ENCODE assay signal across 1 cellular context in the genomic region with DNA sequence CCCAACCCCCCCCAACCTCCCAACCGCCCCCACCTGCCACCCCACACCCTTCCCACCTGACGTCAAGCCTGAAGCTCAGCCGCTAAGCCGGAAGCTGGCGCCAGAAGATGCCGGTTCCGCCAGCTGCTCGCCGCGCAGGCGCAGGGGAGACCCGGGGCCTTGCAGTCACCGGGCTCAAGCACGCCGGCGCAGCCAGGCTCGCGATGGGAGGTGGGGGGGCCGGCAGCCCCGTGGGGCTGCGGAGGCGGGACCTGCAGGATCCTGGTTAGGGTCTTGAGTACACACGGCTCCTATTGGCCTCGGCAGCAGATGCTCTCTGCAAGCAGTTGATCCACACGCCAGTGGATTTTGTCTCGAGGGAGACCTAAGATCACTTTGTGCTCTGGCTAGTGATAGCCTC.
TF ChIP-seq lines count a peak whose summit lies in the region.

A gene (minus strand): TSS at position 109 of the 400 bp plus-strand sequence. CDS start 4,268 bp downstream, outside the sequence.

TF ChIP-seq in GM12878, 131 proteins besides CTCF, POLR2A, EP300 and RAD21 (continued from another document):
- TF ChIP-seq, protein P1, sequence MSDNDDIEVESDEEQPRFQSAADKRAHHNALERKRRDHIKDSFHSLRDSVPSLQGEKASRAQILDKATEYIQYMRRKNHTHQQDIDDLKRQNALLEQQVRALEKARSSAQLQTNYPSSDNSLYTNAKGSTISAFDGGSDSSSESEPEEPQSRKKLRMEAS (IDR thresholded peaks at IDR 0.05; ENCODE audit: low read depth, low read length): peak; percentile 73
- TF ChIP-seq MYC (IDR thresholded peaks at IDR 0.05; ENCODE audit: insufficient read depth, insufficient read length, insufficient replicate concordance, low read length, severe bottlenecking) (no peak), POLR2AphosphoS5 (IDR thresholded peaks at IDR 0.05; ENCODE audit: low read length) (peak; percentile 58; the same call in 1 of the 2 replicates), STAT3 (IDR thresholded peaks at IDR 0.05; ENCODE audit: low read depth, low read length) (no peak), SRF (IDR thresholded peaks at IDR 0.05; ENCODE audit: low read depth in 2 of 2, low read length in 2 of 2) (peak in 1 of 2 experiments; percentile 54; a peak in 1 of 4 replicates), YBX1 (IDR thresholded peaks at IDR 0.05) (no peak), POU2F2 (IDR thresholded peaks at IDR 0.05; ENCODE audit: borderline replicate concordance, low read depth, low read length) (0 out of 3 replicates have a peak, but pooled peaks have one; percentile 19), CREM (IDR thresholded peaks at IDR 0.05; ENCODE audit: low read depth) (0 out of 2 replicates have a peak, but pooled peaks have one; percentile 13), RAD51 (IDR thresholded peaks at IDR 0.05) (no peak), CHD4 (IDR thresholded peaks at IDR 0.05) (no peak), CBX5 (IDR thresholded peaks at IDR 0.05; ENCODE audit: low read depth) (no peak), SP1 (IDR thresholded peaks at IDR 0.05; ENCODE audit: low read depth, low read length) (no peak), JUND (IDR thresholded peaks at IDR 0.05; ENCODE audit: low read depth, low read length) (no peak), BHLHE40 (IDR thresholded peaks at IDR 0.05; ENCODE audit: borderline replicate concordance in 1 of 2, low read depth in 2 of 2, low read length in 1 of 2) (peak; percentile 12 to 40; a peak in 2 of 4 replicates), SIN3A (IDR thresholded peaks at IDR 0.05; ENCODE audit: low read depth, low read length) (peak; percentile 88; the same call in 1 of the 2 replicates), ESRRA (IDR thresholded peaks at IDR 0.05; ENCODE audit: low read length) (no peak), TCF12 (IDR thresholded peaks at IDR 0.05; ENCODE audit: low read depth, low read length) (peak; percentile 83), NR2C2 (IDR thresholded peaks at IDR 0.05; ENCODE audit: borderline replicate concordance, control insufficient read depth, insufficient read length, low read depth) (no peak), BACH1 (IDR thresholded peaks at IDR 0.05; ENCODE audit: borderline replicate concordance) (no peak), MEF2B (IDR thresholded peaks at IDR 0.05; ENCODE audit: partially characterized antibody, poor library complexity, severe bottlenecking) (peak; percentile 37), ZNF24 (IDR thresholded peaks at IDR 0.05) (no peak), NR2C1 (IDR thresholded peaks at IDR 0.05) (no peak), SUZ12 (IDR thresholded peaks at IDR 0.05; ENCODE audit: unreplicated experiment) (no peak), MYB (IDR thresholded peaks at IDR 0.05; ENCODE audit: borderline replicate concordance, low read depth, low read length) (no peak), MXI1 (IDR thresholded peaks at IDR 0.05; ENCODE audit: low read depth, low read length) (peak; percentile 81), SUPT20H (IDR thresholded peaks at IDR 0.05; ENCODE audit: borderline replicate concordance, control insufficient read depth, low read depth, low read length) (no peak), RBBP5 (conservative IDR thresholded peaks at IDR 0.05) (no peak)
- TF ChIP-seq, protein P2, sequence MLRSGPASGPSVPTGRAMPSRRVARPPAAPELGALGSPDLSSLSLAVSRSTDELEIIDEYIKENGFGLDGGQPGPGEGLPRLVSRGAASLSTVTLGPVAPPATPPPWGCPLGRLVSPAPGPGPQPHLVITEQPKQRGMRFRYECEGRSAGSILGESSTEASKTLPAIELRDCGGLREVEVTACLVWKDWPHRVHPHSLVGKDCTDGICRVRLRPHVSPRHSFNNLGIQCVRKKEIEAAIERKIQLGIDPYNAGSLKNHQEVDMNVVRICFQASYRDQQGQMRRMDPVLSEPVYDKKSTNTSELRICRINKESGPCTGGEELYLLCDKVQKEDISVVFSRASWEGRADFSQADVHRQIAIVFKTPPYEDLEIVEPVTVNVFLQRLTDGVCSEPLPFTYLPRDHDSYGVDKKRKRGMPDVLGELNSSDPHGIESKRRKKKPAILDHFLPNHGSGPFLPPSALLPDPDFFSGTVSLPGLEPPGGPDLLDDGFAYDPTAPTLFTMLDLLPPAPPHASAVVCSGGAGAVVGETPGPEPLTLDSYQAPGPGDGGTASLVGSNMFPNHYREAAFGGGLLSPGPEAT (IDR thresholded peaks at IDR 0.05; ENCODE audit: low read depth): no peak
- TF ChIP-seq, protein P3, sequence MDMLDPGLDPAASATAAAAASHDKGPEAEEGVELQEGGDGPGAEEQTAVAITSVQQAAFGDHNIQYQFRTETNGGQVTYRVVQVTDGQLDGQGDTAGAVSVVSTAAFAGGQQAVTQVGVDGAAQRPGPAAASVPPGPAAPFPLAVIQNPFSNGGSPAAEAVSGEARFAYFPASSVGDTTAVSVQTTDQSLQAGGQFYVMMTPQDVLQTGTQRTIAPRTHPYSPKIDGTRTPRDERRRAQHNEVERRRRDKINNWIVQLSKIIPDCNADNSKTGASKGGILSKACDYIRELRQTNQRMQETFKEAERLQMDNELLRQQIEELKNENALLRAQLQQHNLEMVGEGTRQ (IDR thresholded peaks at IDR 0.05; ENCODE audit: borderline replicate concordance, low read depth, low read length): no peak
- TF ChIP-seq, protein P4, sequence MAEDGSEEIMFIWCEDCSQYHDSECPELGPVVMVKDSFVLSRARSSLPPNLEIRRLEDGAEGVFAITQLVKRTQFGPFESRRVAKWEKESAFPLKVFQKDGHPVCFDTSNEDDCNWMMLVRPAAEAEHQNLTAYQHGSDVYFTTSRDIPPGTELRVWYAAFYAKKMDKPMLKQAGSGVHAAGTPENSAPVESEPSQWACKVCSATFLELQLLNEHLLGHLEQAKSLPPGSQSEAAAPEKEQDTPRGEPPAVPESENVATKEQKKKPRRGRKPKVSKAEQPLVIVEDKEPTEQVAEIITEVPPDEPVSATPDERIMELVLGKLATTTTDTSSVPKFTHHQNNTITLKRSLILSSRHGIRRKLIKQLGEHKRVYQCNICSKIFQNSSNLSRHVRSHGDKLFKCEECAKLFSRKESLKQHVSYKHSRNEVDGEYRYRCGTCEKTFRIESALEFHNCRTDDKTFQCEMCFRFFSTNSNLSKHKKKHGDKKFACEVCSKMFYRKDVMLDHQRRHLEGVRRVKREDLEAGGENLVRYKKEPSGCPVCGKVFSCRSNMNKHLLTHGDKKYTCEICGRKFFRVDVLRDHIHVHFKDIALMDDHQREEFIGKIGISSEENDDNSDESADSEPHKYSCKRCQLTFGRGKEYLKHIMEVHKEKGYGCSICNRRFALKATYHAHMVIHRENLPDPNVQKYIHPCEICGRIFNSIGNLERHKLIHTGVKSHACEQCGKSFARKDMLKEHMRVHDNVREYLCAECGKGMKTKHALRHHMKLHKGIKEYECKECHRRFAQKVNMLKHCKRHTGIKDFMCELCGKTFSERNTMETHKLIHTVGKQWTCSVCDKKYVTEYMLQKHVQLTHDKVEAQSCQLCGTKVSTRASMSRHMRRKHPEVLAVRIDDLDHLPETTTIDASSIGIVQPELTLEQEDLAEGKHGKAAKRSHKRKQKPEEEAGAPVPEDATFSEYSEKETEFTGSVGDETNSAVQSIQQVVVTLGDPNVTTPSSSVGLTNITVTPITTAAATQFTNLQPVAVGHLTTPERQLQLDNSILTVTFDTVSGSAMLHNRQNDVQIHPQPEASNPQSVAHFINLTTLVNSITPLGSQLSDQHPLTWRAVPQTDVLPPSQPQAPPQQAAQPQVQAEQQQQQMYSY (CRISPR knock-in tag; IDR thresholded peaks at IDR 0.05): no peak
- TF ChIP-seq, protein P5, sequence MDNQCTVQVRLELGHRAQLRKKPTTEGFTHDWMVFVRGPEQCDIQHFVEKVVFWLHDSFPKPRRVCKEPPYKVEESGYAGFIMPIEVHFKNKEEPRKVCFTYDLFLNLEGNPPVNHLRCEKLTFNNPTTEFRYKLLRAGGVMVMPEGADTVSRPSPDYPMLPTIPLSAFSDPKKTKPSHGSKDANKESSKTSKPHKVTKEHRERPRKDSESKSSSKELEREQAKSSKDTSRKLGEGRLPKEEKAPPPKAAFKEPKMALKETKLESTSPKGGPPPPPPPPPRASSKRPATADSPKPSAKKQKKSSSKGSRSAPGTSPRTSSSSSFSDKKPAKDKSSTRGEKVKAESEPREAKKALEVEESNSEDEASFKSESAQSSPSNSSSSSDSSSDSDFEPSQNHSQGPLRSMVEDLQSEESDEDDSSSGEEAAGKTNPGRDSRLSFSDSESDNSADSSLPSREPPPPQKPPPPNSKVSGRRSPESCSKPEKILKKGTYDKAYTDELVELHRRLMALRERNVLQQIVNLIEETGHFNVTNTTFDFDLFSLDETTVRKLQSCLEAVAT (IDR thresholded peaks at IDR 0.05): no peak
- TF ChIP-seq, protein P6, sequence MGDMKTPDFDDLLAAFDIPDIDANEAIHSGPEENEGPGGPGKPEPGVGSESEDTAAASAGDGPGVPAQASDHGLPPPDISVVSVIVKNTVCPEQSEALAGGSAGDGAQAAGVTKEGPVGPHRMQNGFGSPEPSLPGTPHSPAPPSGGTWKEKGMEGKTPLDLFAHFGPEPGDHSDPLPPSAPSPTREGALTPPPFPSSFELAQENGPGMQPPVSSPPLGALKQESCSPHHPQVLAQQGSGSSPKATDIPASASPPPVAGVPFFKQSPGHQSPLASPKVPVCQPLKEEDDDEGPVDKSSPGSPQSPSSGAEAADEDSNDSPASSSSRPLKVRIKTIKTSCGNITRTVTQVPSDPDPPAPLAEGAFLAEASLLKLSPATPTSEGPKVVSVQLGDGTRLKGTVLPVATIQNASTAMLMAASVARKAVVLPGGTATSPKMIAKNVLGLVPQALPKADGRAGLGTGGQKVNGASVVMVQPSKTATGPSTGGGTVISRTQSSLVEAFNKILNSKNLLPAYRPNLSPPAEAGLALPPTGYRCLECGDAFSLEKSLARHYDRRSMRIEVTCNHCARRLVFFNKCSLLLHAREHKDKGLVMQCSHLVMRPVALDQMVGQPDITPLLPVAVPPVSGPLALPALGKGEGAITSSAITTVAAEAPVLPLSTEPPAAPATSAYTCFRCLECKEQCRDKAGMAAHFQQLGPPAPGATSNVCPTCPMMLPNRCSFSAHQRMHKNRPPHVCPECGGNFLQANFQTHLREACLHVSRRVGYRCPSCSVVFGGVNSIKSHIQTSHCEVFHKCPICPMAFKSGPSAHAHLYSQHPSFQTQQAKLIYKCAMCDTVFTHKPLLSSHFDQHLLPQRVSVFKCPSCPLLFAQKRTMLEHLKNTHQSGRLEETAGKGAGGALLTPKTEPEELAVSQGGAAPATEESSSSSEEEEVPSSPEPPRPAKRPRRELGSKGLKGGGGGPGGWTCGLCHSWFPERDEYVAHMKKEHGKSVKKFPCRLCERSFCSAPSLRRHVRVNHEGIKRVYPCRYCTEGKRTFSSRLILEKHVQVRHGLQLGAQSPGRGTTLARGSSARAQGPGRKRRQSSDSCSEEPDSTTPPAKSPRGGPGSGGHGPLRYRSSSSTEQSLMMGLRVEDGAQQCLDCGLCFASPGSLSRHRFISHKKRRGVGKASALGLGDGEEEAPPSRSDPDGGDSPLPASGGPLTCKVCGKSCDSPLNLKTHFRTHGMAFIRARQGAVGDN (IDR thresholded peaks at IDR 0.05): 0 out of 2 replicates have a peak, but pooled peaks have one; percentile 20
- TF ChIP-seq, protein P7, sequence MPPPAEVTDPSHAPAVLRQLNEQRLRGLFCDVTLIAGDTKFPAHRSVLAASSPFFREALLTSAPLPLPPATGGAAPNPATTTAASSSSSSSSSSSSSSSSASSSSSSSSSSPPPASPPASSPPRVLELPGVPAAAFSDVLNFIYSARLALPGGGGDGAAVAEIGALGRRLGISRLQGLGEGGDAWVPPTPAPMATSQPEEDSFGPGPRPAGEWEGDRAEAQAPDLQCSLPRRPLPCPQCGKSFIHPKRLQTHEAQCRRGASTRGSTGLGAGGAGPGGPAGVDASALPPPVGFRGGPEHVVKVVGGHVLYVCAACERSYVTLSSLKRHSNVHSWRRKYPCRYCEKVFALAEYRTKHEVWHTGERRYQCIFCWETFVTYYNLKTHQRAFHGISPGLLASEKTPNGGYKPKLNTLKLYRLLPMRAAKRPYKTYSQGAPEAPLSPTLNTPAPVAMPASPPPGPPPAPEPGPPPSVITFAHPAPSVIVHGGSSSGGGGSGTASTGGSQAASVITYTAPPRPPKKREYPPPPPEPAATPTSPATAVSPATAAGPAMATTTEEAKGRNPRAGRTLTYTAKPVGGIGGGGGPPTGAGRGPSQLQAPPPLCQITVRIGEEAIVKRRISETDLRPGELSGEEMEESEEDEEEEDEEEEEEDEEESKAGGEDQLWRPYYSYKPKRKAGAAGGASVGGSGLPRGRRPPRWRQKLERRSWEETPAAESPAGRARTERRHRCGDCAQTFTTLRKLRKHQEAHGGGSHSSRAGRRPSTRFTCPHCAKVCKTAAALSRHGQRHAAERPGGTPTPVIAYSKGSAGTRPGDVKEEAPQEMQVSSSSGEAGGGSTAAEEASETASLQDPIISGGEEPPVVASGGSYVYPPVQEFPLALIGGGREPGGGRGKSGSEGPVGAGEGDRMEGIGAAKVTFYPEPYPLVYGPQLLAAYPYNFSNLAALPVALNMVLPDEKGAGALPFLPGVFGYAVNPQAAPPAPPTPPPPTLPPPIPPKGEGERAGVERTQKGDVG (CRISPR knock-in tag; IDR thresholded peaks at IDR 0.05): no peak
- TF ChIP-seq, protein P8, sequence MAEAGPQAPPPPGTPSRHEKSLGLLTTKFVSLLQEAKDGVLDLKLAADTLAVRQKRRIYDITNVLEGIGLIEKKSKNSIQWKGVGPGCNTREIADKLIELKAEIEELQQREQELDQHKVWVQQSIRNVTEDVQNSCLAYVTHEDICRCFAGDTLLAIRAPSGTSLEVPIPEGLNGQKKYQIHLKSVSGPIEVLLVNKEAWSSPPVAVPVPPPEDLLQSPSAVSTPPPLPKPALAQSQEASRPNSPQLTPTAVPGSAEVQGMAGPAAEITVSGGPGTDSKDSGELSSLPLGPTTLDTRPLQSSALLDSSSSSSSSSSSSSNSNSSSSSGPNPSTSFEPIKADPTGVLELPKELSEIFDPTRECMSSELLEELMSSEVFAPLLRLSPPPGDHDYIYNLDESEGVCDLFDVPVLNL (IDR thresholded peaks at IDR 0.05; ENCODE audit: low read depth, low read length): 0 out of 2 replicates have a peak, but pooled peaks have one; percentile 18
- TF ChIP-seq, protein P9, sequence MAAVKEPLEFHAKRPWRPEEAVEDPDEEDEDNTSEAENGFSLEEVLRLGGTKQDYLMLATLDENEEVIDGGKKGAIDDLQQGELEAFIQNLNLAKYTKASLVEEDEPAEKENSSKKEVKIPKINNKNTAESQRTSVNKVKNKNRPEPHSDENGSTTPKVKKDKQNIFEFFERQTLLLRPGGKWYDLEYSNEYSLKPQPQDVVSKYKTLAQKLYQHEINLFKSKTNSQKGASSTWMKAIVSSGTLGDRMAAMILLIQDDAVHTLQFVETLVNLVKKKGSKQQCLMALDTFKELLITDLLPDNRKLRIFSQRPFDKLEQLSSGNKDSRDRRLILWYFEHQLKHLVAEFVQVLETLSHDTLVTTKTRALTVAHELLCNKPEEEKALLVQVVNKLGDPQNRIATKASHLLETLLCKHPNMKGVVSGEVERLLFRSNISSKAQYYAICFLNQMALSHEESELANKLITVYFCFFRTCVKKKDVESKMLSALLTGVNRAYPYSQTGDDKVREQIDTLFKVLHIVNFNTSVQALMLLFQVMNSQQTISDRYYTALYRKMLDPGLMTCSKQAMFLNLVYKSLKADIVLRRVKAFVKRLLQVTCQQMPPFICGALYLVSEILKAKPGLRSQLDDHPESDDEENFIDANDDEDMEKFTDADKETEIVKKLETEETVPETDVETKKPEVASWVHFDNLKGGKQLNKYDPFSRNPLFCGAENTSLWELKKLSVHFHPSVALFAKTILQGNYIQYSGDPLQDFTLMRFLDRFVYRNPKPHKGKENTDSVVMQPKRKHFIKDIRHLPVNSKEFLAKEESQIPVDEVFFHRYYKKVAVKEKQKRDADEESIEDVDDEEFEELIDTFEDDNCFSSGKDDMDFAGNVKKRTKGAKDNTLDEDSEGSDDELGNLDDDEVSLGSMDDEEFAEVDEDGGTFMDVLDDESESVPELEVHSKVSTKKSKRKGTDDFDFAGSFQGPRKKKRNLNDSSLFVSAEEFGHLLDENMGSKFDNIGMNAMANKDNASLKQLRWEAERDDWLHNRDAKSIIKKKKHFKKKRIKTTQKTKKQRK (IDR thresholded peaks at IDR 0.05; ENCODE audit: low read depth, low read length): no peak
